In genomic region chr5:176614805-176615478, GRCh38 we compare ENCODE assay signal across 14 cellular contexts. TPM values are rescaled to one million over a fixed set of nuclear protein-coding genes. Genes with fewer than 3 reads are reported as not detected.
DNase-seq lines count a peak whose midpoint lies in the region; ATAC-seq and TF ChIP-seq lines count a peak whose summit lies in the region.
"Had no signal": no experiment of that assay in that cellular context is flagged by ENCODE, and none has a peak within 500 bp of the region (broad histone marks: within the 10 kb centered on the region; RNA-seq: fewer than 3 reads in every experiment).

No MANE protein-coding gene starts in this region.

- no peaks in the 10 kb centered on the region for H3K9me3 Mint-ChIP-seq in nephron progenitor cell
- H3K9me3 Mint-ChIP-seq: type B pancreatic cell had no signal

- ATAC-seq in foreskin keratinocyte (peak; percentile 78), HG03439 (IDR thresholded peaks at IDR 0.05; ENCODE audit: unreplicated experiment) (no peak), HG03460 (IDR thresholded peaks at IDR 0.05; ENCODE audit: unreplicated experiment) (no peak)

- H3K27ac ChIP-seq in angular gyrus (ENCODE audit: low read depth, low read length) (peak overlapping the region; percentile 94), foreskin keratinocyte (no peak overlapping the region)

- H3K4me1 ChIP-seq in foreskin keratinocyte, result peaks cover 14% of the 10 kb centered on the region

- DNase-seq in AG10803 (ENCODE audit: low read depth), result peak; percentile 51
- DNase-seq in M059J (ENCODE audit: low read depth), result peak; percentile 79
- DNase-seq in foreskin keratinocyte, result peak in 1 of 2 donors; percentile 55
- DNase-seq in nephron progenitor cell, result no peak
- no peak for DNase-seq in SK-N-DZ (ENCODE audit: low spot score)
- DNase-seq: amygdala, naive B cell, NCI-H2081 treated with DMSO at 0.1 percent for 48 hours, OCI-M1, small intestine had no signal

- no peak overlapping the region for H3K27ac Mint-ChIP-seq in nephron progenitor cell
- H3K27ac Mint-ChIP-seq: naive B cell, type B pancreatic cell had no signal

- no peaks in the 10 kb centered on the region for H3K36me3 Mint-ChIP-seq in nephron progenitor cell (ENCODE audit: low read depth)
- H3K36me3 Mint-ChIP-seq: naive B cell, type B pancreatic cell had no signal

- peaks cover 24% of the 10 kb centered on the region for H3K27me3 ChIP-seq in foreskin keratinocyte

- no peak overlapping the region for H3K4me3 Mint-ChIP-seq in nephron progenitor cell
- H3K4me3 Mint-ChIP-seq: type B pancreatic cell had no signal

- no peak overlapping the region for H3K4me3 ChIP-seq in AG10803 (ENCODE audit: low read length)

- H3K4me1 Mint-ChIP-seq in nephron progenitor cell, result peaks cover 12% of the 10 kb centered on the region

- TF ChIP-seq CTCF in AG10803 (conservative IDR thresholded peaks at IDR 0.05; ENCODE audit: low read length), result no peak
- no peak for TF ChIP-seq CTCF in foreskin keratinocyte (conservative IDR thresholded peaks at IDR 0.05)
- TF ChIP-seq CTCF in nephron progenitor cell (IDR thresholded peaks at IDR 0.05), result no peak

- peaks cover 72% of the 10 kb centered on the region for H3K27me3 Mint-ChIP-seq in nephron progenitor cell (ENCODE audit: low read depth, poor library complexity)

RNA-seq across cellular contexts. Expression of gene GPRIN1, which starts 5.0 kb away (rescaled TPM):
- total RNA-seq in M059J (2014; rRNA removed; shearing (Covaris generic)), result 8.4 and 12.4 TPM in 2 replicates
- 16.9 and 18.3 TPM in 2 replicates for total RNA-seq in foreskin keratinocyte
- 11.1 and 11.4 TPM in 2 replicates for polyA plus RNA-seq in foreskin keratinocyte
- 61.6 and 68.7 TPM in 2 replicates for polyA plus RNA-seq in SK-N-DZ (2014; cell fraction: cytosol; rRNA removed)
- 25.8 and 29.2 TPM in 2 replicates for polyA plus RNA-seq in SK-N-DZ (2014; cell fraction: nucleus; rRNA removed)

RNA-seq across cellular contexts. Expression of gene SNCB, which starts 15.4 kb away (rescaled TPM):
- not detected in 2 replicates for total RNA-seq in M059J (2014; rRNA removed; shearing (Covaris generic))
- total RNA-seq in foreskin keratinocyte, result 0.78 and 1.3 TPM in 2 replicates
- polyA plus RNA-seq in foreskin keratinocyte, result 1.8 and 3.1 TPM in 2 replicates
- polyA plus RNA-seq in SK-N-DZ (2014; cell fraction: cytosol; rRNA removed), result 1.9 and 2.7 TPM in 2 replicates
- polyA plus RNA-seq in SK-N-DZ (2014; cell fraction: nucleus; rRNA removed), result 0.81 and 2.3 TPM in 2 replicates

RNA-seq across cellular contexts. Expression of gene EIF4E1B, which starts 15.5 kb away (rescaled TPM):
- total RNA-seq in M059J (2014; rRNA removed; shearing (Covaris generic)), result not detected in 2 replicates
- total RNA-seq in foreskin keratinocyte, result not detected in 2 replicates
- polyA plus RNA-seq in foreskin keratinocyte, result not detected in 2 replicates
- not detected in 2 replicates for polyA plus RNA-seq in SK-N-DZ (2014; cell fraction: cytosol; rRNA removed)
- polyA plus RNA-seq in SK-N-DZ (2014; cell fraction: nucleus; rRNA removed), result not detected in 2 replicates

RNA-seq across cellular contexts. Expression of gene TSPAN17, which starts 32.3 kb away (rescaled TPM):
- 16.6 and 27.8 TPM in 2 replicates for total RNA-seq in M059J (2014; rRNA removed; shearing (Covaris generic))
- total RNA-seq in foreskin keratinocyte, result 62.5 and 72.1 TPM in 2 replicates
- polyA plus RNA-seq in foreskin keratinocyte, result 56.6 and 61.4 TPM in 2 replicates
- polyA plus RNA-seq in SK-N-DZ (2014; cell fraction: cytosol; rRNA removed), result 22.4 and 22.7 TPM in 2 replicates
- 43.2 and 45.4 TPM in 2 replicates for polyA plus RNA-seq in SK-N-DZ (2014; cell fraction: nucleus; rRNA removed)

Comparison
In these comparisons a context has a peak if more than half of its experiments do, and no peak if none do; other contexts are left out.
1. DNase-seq: peak in AG10803 (single experiment) and M059J (single experiment); none in nephron progenitor cell (single experiment) and SK-N-DZ (single experiment).